16 cellular contexts compared by ENCODE assay signal in the genomic region with DNA sequence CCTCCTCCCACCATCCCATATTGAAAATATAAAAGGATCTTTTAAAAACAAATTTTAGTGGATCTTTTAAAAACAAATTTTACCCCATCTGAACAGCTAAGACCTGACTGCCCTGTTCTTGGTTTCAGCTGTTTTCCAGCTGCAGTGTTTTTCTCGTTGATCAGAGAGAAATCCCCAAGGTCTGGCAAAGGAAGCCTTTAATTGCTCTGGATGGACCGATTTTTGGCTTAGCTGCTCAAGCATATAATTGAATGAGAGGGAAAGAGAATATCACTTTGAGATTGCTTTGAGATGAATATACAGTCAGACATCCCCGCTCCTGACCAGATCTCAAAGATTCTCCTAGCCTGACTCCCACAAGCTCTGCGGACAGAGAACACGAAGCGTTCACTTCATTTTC.
"Had no signal": no experiment of that assay in that cellular context is flagged by ENCODE, and none has a peak within 500 bp of the region (broad histone marks: within the 10 kb centered on the region; RNA-seq: fewer than 3 reads in every experiment).

No MANE protein-coding gene starts in this region.

- H3K36me3 ChIP-seq: stomach, thoracic aorta had no signal

- DNase-seq: activated CD4-positive, alpha-beta T cell treated with anti-CD3 and anti-CD28 coated beads, Interleukin-2, amount 10 ng/mL, durations not matched to agents 7 days and 5 days; activated CD4-positive, CD25-positive, alpha-beta regulatory T cell; activated naive CD4-positive, alpha-beta T cell treated with anti-CD3 and anti-CD28 coated beads, Interleukin-2, amount 50 U/mL, for 16 hours; activated T-cell treated with anti-CD3 and anti-CD28 coated beads for 4 hours; cortex of kidney; effector memory CD4-positive, alpha-beta T cell; small intestine; stomach; T-helper 2 cell had no signal

- H3K27ac ChIP-seq: parathyroid adenoma, thoracic aorta had no signal

- H3K9me3 Mint-ChIP-seq: activated CD4-positive, alpha-beta T cell treated with anti-CD3 and anti-CD28 coated beads, Interleukin-2, amount 10 ng/mL, durations not matched to agents 7 days and 5 days; activated T-helper 2 cell treated with anti-CD3 and anti-CD28 coated beads, Interferon-gamma antibody, Interleukin-2, Interleukin-4, amounts not matched to agents 10 μg/mL and 5 μg/mL and 100 μg/mL, durations not matched to agents 14 hours and 24 hours and 36 hours; central memory CD8-positive, alpha-beta T cell; neural crest cell had no signal

- H3K4me3 Mint-ChIP-seq: activated CD4-positive, alpha-beta T cell treated with anti-CD3 and anti-CD28 coated beads, Interleukin-2, amount 10 ng/mL, durations not matched to agents 7 days and 5 days; central memory CD8-positive, alpha-beta T cell; neural crest cell had no signal

- FAIRE-seq: small intestine, TTC549, urothelium cell line had no signal

- H3K9me3 ChIP-seq: stomach, thoracic aorta had no signal

- H3K4me3 ChIP-seq: stomach, thoracic aorta had no signal

- H3K27ac Mint-ChIP-seq: activated CD4-positive, alpha-beta T cell treated with anti-CD3 and anti-CD28 coated beads, Interleukin-2, amount 10 ng/mL, durations not matched to agents 7 days and 5 days; activated T-helper 2 cell treated with anti-CD3 and anti-CD28 coated beads, Interferon-gamma antibody, Interleukin-2, Interleukin-4, amounts not matched to agents 10 μg/mL and 5 μg/mL and 100 μg/mL, durations not matched to agents 14 hours and 24 hours and 36 hours had no signal

- H3K27me3 ChIP-seq: stomach had no signal
